ENCODE assay signal across 1 cellular context in genomic region chr2:156189143-156189542, GRCh38.
TF ChIP-seq lines count a peak whose summit lies in the region.

No MANE protein-coding gene starts in this region.

TF ChIP-seq in HepG2, 621 proteins besides CTCF, POLR2A, EP300 and RAD21 (continued from another document):
- TF ChIP-seq PRDM4 (CRISPR knock-in tag; IDR thresholded peaks at IDR 0.05; ENCODE audit: borderline replicate concordance) (no peak), MEIS2 (CRISPR knock-in tag; IDR thresholded peaks at IDR 0.05) (0 out of 2 replicates have a peak, but pooled peaks have one; percentile 51), HOXA7 (CRISPR knock-in tag; IDR thresholded peaks at IDR 0.05) (no peak)
TF ChIP-seq in HepG2: peak in this region for 26.
